ENCODE assay signal across 9 cellular contexts in the genomic region with DNA sequence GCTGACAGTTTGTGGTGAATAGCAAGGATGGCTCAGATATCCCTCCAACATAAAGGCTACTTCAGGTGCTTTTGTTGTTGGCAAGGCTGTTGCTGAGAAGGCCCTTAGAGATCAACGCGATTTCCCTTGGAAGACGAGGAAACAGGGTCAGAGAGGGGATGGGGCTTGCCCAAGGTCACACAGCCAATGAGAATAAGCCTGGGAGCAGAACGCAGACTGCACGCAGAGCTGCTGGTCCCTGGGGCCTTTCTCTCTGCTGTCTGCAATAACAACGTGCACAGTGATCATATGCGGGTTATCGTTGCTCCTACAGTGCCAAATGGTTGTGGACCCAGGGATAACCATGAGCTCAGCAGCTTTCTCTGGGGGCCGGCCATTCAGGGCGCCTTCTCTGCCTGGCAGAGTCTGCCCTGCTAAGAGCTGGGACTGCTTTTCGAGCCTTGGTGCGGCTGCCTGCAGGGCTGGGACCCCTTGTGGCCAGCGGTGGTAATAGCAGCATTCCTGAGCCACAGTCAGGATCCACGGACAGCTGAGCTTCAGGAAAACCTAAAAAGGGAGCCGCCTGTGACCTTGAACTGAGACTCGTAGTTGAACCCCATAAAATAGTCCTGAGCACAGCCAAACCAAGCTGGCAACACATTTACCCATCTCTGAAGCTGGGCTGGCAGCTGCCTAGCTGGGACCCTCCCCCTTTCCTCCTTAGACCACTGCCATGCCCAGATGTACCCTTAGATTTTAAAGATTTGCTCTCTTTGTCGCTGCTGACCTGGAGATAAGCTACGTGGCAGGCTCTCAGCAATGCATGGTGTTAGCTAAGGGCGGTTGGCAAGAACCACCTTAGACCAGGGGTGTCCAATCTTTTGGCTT. TPM values are rescaled to one million over a fixed set of nuclear protein-coding genes. Genes with fewer than 3 reads are reported as not detected.
A peak's percentile ranks its signal among the peaks of the same experiment; 100 is the strongest.
DNase-seq lines count a peak whose midpoint lies in the region; ATAC-seq and TF ChIP-seq lines count a peak whose summit lies in the region.
"Had no signal": no experiment of that assay in that cellular context is flagged by ENCODE, and none has a peak within 500 bp of the region (broad histone marks: within the 10 kb centered on the region; RNA-seq: fewer than 3 reads in every experiment).

No MANE protein-coding gene starts in this region.

- no peak for TF ChIP-seq POLR2A in uterus (IDR thresholded peaks at IDR 0.05)

- no peaks in the 10 kb centered on the region for H3K9me3 Mint-ChIP-seq in activated naive CD4-positive, alpha-beta T cell treated with anti-CD3 and anti-CD28 coated beads, Interleukin-2, amount 50 U/mL, for 72 hours
- H3K9me3 Mint-ChIP-seq: dendritic cell treated with granulocyte-macrophage colony-stimulating factor and Interleukin-4, amounts not matched to agents 40 ng/mL and 50 ng/mL, for 4 days had no signal

- intact Hi-C loops in head of caudate nucleus (cut with DNase I) (no loop called here), uterus (cut with DNase I; ENCODE audit: low total_unique reads) (no loop called here)

- no peak overlapping the region for H3K27ac Mint-ChIP-seq in activated naive CD4-positive, alpha-beta T cell treated with anti-CD3 and anti-CD28 coated beads, Interleukin-2, amount 50 U/mL, for 72 hours
- H3K27ac Mint-ChIP-seq: dendritic cell treated with granulocyte-macrophage colony-stimulating factor and Interleukin-4, amounts not matched to agents 40 ng/mL and 50 ng/mL, for 4 days had no signal

- peaks cover 0 to 13% of the 10 kb centered on the region in 2 donors for H3K36me3 Mint-ChIP-seq in activated naive CD4-positive, alpha-beta T cell treated with anti-CD3 and anti-CD28 coated beads, Interleukin-2, amount 50 U/mL, for 72 hours

- DNase-seq in DMS 273 treated with DMSO at 0.1 percent for 48 hours (lab: John Stamatoyannopoulos, UW) (peak; percentile 25), HT-29 (ENCODE audit: low spot score) (peak; percentile 64), SJCRH30 (peak; percentile 78 to 84), head of caudate nucleus (peak; percentile 73 to 93 (median 84)), uterus (peak; percentile 59 to 69)
- peak in 1 of 2 donors; percentile 60 for DNase-seq in activated naive CD4-positive, alpha-beta T cell treated with anti-CD3 and anti-CD28 coated beads, Interleukin-2, amount 50 U/mL, for 72 hours (ENCODE audit: low spot score in 2 of 2)

- H3K79me2 ChIP-seq in parathyroid adenoma = peaks cover 2% of the 10 kb centered on the region

- peak overlapping the region; percentile 51 for H3K4me2 ChIP-seq in parathyroid adenoma (ENCODE audit: low read length)

- peak; percentile 70 to 72 for ATAC-seq in activated naive CD4-positive, alpha-beta T cell treated with anti-CD3 and anti-CD28 coated beads, Interleukin-2, amount 50 U/mL, for 72 hours
- no peak for ATAC-seq in GM19452 (IDR thresholded peaks at IDR 0.05; ENCODE audit: unreplicated experiment)

- TF ChIP-seq CTCF in parathyroid adenoma (IDR thresholded peaks at IDR 0.05) (peak; percentile 82), uterus (IDR thresholded peaks at IDR 0.05) (peak; percentile 78 to 89 (median 80))

- no peaks in the 10 kb centered on the region for H3K36me3 ChIP-seq in SJCRH30
- no peaks in the 10 kb centered on the region for H3K36me3 ChIP-seq in parathyroid adenoma (ENCODE audit: control insufficient read depth, insufficient read depth, low read length)
- no peaks in the 10 kb centered on the region for H3K36me3 ChIP-seq in uterus

- no peak overlapping the region for H3K9ac ChIP-seq in parathyroid adenoma

- H3K27ac ChIP-seq in SJCRH30 = no peak overlapping the region
- peak overlapping the region; percentile 56 for H3K27ac ChIP-seq in parathyroid adenoma
- H3K27ac ChIP-seq in uterus = no peak overlapping the region

- H3K4me1 ChIP-seq in SJCRH30 = no peaks in the 10 kb centered on the region
- H3K4me1 ChIP-seq in parathyroid adenoma = no peaks in the 10 kb centered on the region
- no peaks in the 10 kb centered on the region for H3K4me1 ChIP-seq in uterus

- H3K9me3 ChIP-seq in SJCRH30 (replicated peaks) (no peaks in the 10 kb centered on the region), parathyroid adenoma (ENCODE audit: control insufficient read depth, low read length) (no peaks in the 10 kb centered on the region), uterus (no peaks in the 10 kb centered on the region)

- H3K4me3 ChIP-seq in SJCRH30 (no peak overlapping the region), parathyroid adenoma (ENCODE audit: low read depth, low read length) (no peak overlapping the region), uterus (no peak overlapping the region)

- no peak overlapping the region for H2AFZ ChIP-seq in parathyroid adenoma

- no peaks in the 10 kb centered on the region for H3K27me3 ChIP-seq in SJCRH30
- no peaks in the 10 kb centered on the region for H3K27me3 ChIP-seq in parathyroid adenoma (ENCODE audit: control insufficient read depth, insufficient read depth, low read length)
- no peaks in the 10 kb centered on the region for H3K27me3 ChIP-seq in uterus

RNA-seq across cellular contexts. Expression of gene HTR6, which starts 39.8 kb away (rescaled TPM):
- total RNA-seq in HT-29 (2014; rRNA removed; shearing (Covaris generic)) = 0.42 TPM in 1 of 2 replicates, not detected in the other
- 0.05 TPM in 1 of 2 replicates, not detected in the other for total RNA-seq in SJCRH30 (2014; rRNA removed; shearing (Covaris generic))
- total RNA-seq in activated naive CD4-positive, alpha-beta T cell treated with anti-CD3 and anti-CD28 coated beads, Interleukin-2, amount 50 U/mL, for 72 hours = under 1 TPM; 0.11 to 0.68 TPM
- total RNA-seq in uterus = not detected
